13 cellular contexts compared by ENCODE assay signal in genomic region chr7:106010331-106010730, GRCh38. TPM values are rescaled to one million over a fixed set of nuclear protein-coding genes. Genes with fewer than 3 reads are reported as not detected.
DNase-seq lines count a peak whose midpoint lies in the region; ATAC-seq and TF ChIP-seq lines count a peak whose summit lies in the region.
"Had no signal": no experiment of that assay in that cellular context is flagged by ENCODE, and none has a peak within 500 bp of the region (broad histone marks: within the 10 kb centered on the region; RNA-seq: fewer than 3 reads in every experiment).

No MANE protein-coding gene starts in this region.

- H3K4me3 Mint-ChIP-seq in HFFc6 (peak overlapping the region; percentile 71; the same call in 1 of the 2 replicates), T-helper 17 cell (no peak overlapping the region)
- H3K4me3 Mint-ChIP-seq in activated CD8-positive, alpha-beta memory T cell treated with anti-CD3 and anti-CD28 coated beads, Interleukin-2, amount 10 ng/mL, durations not matched to agents 7 days and 5 days: no peak overlapping the region
- H3K4me3 Mint-ChIP-seq: memory B cell had no signal

- H3K9ac ChIP-seq in skeletal muscle satellite cell (ENCODE audit: low read depth, low read length): no peak overlapping the region

- CTCF ChIA-PET in activated CD8-positive, alpha-beta memory T cell treated with anti-CD3 and anti-CD28 coated beads, Interleukin-2, amount 10 ng/mL, durations not matched to agents 7 days and 5 days (lab: Charles Lee): interaction anchor here (0.8 to 3.3 kb wide), 8 partner anchors 10 to 353 kb away, joined by 3 to 14 read pairs (median 4); no protein-coding TSS in a partner anchor

- no peak overlapping the region for H3K4me3 ChIP-seq in skeletal muscle satellite cell (ENCODE audit: low read length)
- H3K4me3 ChIP-seq: Peyer's patch, uterus had no signal

- H3K9me3 ChIP-seq in T-helper 17 cell (ENCODE audit: control insufficient read depth, low read length, poor library complexity, severe bottlenecking): no peaks in the 10 kb centered on the region
- no peaks in the 10 kb centered on the region for H3K9me3 ChIP-seq in skeletal muscle satellite cell (replicated peaks; ENCODE audit: low read length)
- H3K9me3 ChIP-seq: Peyer's patch, uterus had no signal

- no peak for TF ChIP-seq CTCF in HFFc6 (IDR thresholded peaks at IDR 0.05)

- peaks cover 30% of the 10 kb centered on the region for H3K27me3 Mint-ChIP-seq in HFFc6 (ENCODE audit: insufficient read depth)
- peaks cover 9% of the 10 kb centered on the region for H3K27me3 Mint-ChIP-seq in T-helper 17 cell
- peaks cover 30% of the 10 kb centered on the region for H3K27me3 Mint-ChIP-seq in activated CD8-positive, alpha-beta memory T cell treated with anti-CD3 and anti-CD28 coated beads, Interleukin-2, amount 10 ng/mL, durations not matched to agents 7 days and 5 days

- H3K4me2 ChIP-seq in skeletal muscle satellite cell (ENCODE audit: low read length): peak overlapping the region; percentile 75

- H3K9me3 Mint-ChIP-seq in HFFc6: peaks cover 22% of the 10 kb centered on the region
- peaks cover 8% of the 10 kb centered on the region for H3K9me3 Mint-ChIP-seq in activated CD8-positive, alpha-beta memory T cell treated with anti-CD3 and anti-CD28 coated beads, Interleukin-2, amount 10 ng/mL, durations not matched to agents 7 days and 5 days (ENCODE audit: low read depth)

- peaks cover 24% of the 10 kb centered on the region for H3K4me1 ChIP-seq in skeletal muscle satellite cell (ENCODE audit: control insufficient read depth, insufficient read depth, low read length)

- DNase-seq in HFFc6 (no peak), T-helper 17 cell (no peak), germinal center (ENCODE audit: low spot score) (peak; percentile 29), KG1 (lab: John Stamatoyannopoulos, UW) (no peak), anterior cingulate cortex (lab: John Stamatoyannopoulos, UW) (no peak)
- no peak for DNase-seq in activated CD8-positive, alpha-beta memory T cell treated with anti-CD3 and anti-CD28 coated beads, Interleukin-2, amount 10 ng/mL, durations not matched to agents 7 days and 5 days
- DNase-seq: activated CD4-positive, CD25-positive, alpha-beta regulatory T cell; NCI-H2029 had no signal

- peaks cover 37% of the 10 kb centered on the region for H3K4me1 Mint-ChIP-seq in HFFc6 (ENCODE audit: low read depth)
- peaks cover 13% of the 10 kb centered on the region for H3K4me1 Mint-ChIP-seq in T-helper 17 cell
- peaks cover 6% of the 10 kb centered on the region for H3K4me1 Mint-ChIP-seq in activated CD8-positive, alpha-beta memory T cell treated with anti-CD3 and anti-CD28 coated beads, Interleukin-2, amount 10 ng/mL, durations not matched to agents 7 days and 5 days

- H3K36me3 ChIP-seq in skeletal muscle satellite cell (ENCODE audit: insufficient read depth, low read length): no peaks in the 10 kb centered on the region
- H3K36me3 ChIP-seq: Peyer's patch, uterus had no signal

- peaks cover 17% of the 10 kb centered on the region for H3K36me3 Mint-ChIP-seq in HFFc6 (ENCODE audit: low read depth)
- peaks cover 5% of the 10 kb centered on the region for H3K36me3 Mint-ChIP-seq in T-helper 17 cell (ENCODE audit: low read depth)
- no peaks in the 10 kb centered on the region for H3K36me3 Mint-ChIP-seq in activated CD8-positive, alpha-beta memory T cell treated with anti-CD3 and anti-CD28 coated beads, Interleukin-2, amount 10 ng/mL, durations not matched to agents 7 days and 5 days
- H3K36me3 Mint-ChIP-seq: memory B cell had no signal

- H3K27ac Mint-ChIP-seq in HFFc6 (peak overlapping the region; percentile 79; the same call in 1 of the 2 replicates), T-helper 17 cell (peak overlapping the region; percentile 88)
- no peak overlapping the region for H3K27ac Mint-ChIP-seq in activated CD8-positive, alpha-beta memory T cell treated with anti-CD3 and anti-CD28 coated beads, Interleukin-2, amount 10 ng/mL, durations not matched to agents 7 days and 5 days
- H3K27ac Mint-ChIP-seq: activated T-helper 2 cell treated with anti-CD3 and anti-CD28 coated beads, Interferon-gamma antibody, Interleukin-2, Interleukin-4, amounts not matched to agents 10 μg/mL and 5 μg/mL and 100 μg/mL, durations not matched to agents 14 hours and 24 hours and 36 hours; memory B cell had no signal

- peaks cover 20% of the 10 kb centered on the region for H3K27me3 ChIP-seq in skeletal muscle satellite cell (ENCODE audit: control insufficient read depth, insufficient read depth, low read length)
- H3K27me3 ChIP-seq: Peyer's patch, uterus had no signal

- no peak for ATAC-seq in T-helper 17 cell
- no peak for ATAC-seq in activated CD8-positive, alpha-beta memory T cell treated with anti-CD3 and anti-CD28 coated beads, Interleukin-2, amount 10 ng/mL, durations not matched to agents 7 days and 5 days

RNA-seq across cellular contexts. Expression of gene CDHR3, which starts 47.3 kb away (rescaled TPM):
- 1 to 10 TPM; 1.9 to 2.7 (median 2.3) TPM for total RNA-seq in HFFc6 (2021; fragmentation: NEBNext Ultra II Directional; extraction: Animal tissue kit (Norgen Biotek cat#: 25700))
- 10 to 100 TPM in 1 of 2 donors, 1 to 10 TPM in 1; 5.8 to 13.9 TPM for total RNA-seq in T-helper 17 cell
- 11.1 and 11.4 TPM in 2 replicates for total RNA-seq in skeletal muscle satellite cell (2012; rRNA removed)
- under 1 TPM; 0.30 to 0.58 TPM for total RNA-seq in activated CD8-positive, alpha-beta memory T cell treated with anti-CD3 and anti-CD28 coated beads, Interleukin-2, amount 10 ng/mL, durations not matched to agents 7 days and 5 days
